22 cellular contexts compared by ENCODE assay signal in the genomic region with DNA sequence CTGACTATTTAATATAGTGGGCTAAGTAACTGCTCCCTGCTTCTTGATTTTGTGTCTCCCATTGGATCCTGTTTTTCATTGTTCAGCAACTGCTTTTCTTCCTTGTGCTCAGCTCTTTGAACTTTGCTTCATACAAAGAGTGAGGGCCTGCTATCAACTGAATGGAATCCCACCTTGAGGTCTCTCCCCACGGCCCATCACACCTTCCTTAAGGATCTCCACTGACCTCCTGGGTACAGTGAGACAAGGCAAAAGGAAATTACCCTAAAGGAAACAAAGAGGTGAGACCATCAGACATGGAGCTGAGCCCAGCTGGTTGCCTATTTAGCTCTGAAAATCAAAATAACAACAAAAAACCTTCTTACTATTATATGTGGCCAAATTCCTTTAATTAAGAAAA.
"Had no signal": no experiment of that assay in that cellular context is flagged by ENCODE, and none has a peak within 500 bp of the region (broad histone marks: within the 10 kb centered on the region; RNA-seq: fewer than 3 reads in every experiment).

No MANE protein-coding gene starts in this region.

- H3K4me1 ChIP-seq: breast epithelium, colonic mucosa, esophagus squamous epithelium, gastroesophageal sphincter, neural progenitor cell, right lobe of liver, suprapubic skin had no signal

- H3K9ac ChIP-seq: neural progenitor cell had no signal

- H3K36me3 ChIP-seq: breast epithelium, colonic mucosa, esophagus squamous epithelium, gastroesophageal sphincter, neural progenitor cell, right lobe of liver, suprapubic skin, transverse colon had no signal

- H2AFZ ChIP-seq: neural progenitor cell had no signal

- H3K27me3 ChIP-seq: breast epithelium, colonic mucosa, esophagus squamous epithelium, gastroesophageal sphincter, neural progenitor cell, right lobe of liver, suprapubic skin, transverse colon had no signal

- H3K9me3 ChIP-seq: breast epithelium, colonic mucosa, esophagus squamous epithelium, gastroesophageal sphincter, right lobe of liver, suprapubic skin, transverse colon had no signal

- H3K27ac ChIP-seq: breast epithelium, colonic mucosa, dorsolateral prefrontal cortex, esophagus squamous epithelium, gastroesophageal sphincter, neural progenitor cell, right lobe of liver, suprapubic skin, transverse colon had no signal

- DNase-seq: activated CD4-positive, alpha-beta T cell treated with anti-CD3 and anti-CD28 coated beads for 1 hour; activated CD4-positive, alpha-beta T cell treated with anti-CD3 and anti-CD28 coated beads, Interleukin-2, amount 50 U/mL, for 4 hours; activated naive CD4-positive, alpha-beta T cell treated with Interleukin-2 at 50 U/mL for 16 hours; activated T-cell treated with anti-CD3 and anti-CD28 coated beads, Interleukin-2, amount 50 U/mL, for 48 hours; amniotic stem cell; colonic mucosa; dorsolateral prefrontal cortex; esophagus squamous epithelium; head of caudate nucleus; left ventricle myocardium superior; posterior cingulate gyrus; right lobe of liver; stimulated activated CD4-positive, alpha-beta T cell treated with anti-CD3 and anti-CD28 coated beads, Interleukin-2, amount 100 ng/mL, for 24 hours; stimulated activated naive CD8-positive, alpha-beta T cell treated with anti-CD3 and anti-CD28 coated beads, Interleukin-15, amount 100 ng/mL, for 72 hours; SW 1271; transverse colon had no signal

- H3K4me3 ChIP-seq: breast epithelium, colonic mucosa, dorsolateral prefrontal cortex, esophagus squamous epithelium, gastroesophageal sphincter, neural progenitor cell, right lobe of liver, skin epidermis, suprapubic skin, transverse colon had no signal

- ATAC-seq: gastroesophageal sphincter; left ventricle myocardium superior; right lobe of liver; stimulated activated effector memory CD8-positive, alpha-beta T cell treated with anti-CD3 and anti-CD28 coated beads, Interleukin-12 subunit alpha, Interleukin-12 subunit beta, amount 100 ng/mL, for 72 hours; stimulated activated naive CD8-positive, alpha-beta T cell treated with anti-CD3 and anti-CD28 coated beads, Interleukin-15, amount 100 ng/mL, for 72 hours had no signal

- H3K4me2 ChIP-seq: neural progenitor cell had no signal
